In genomic region chr12:65741662-65742480, GRCh38 we compare ENCODE assay signal across 8 cellular contexts.
A peak's percentile ranks its signal among the peaks of the same experiment; 100 is the strongest.
DNase-seq lines count a peak whose midpoint lies in the region; ATAC-seq and TF ChIP-seq lines count a peak whose summit lies in the region.

No MANE protein-coding gene starts in this region.

- WGBS in body of pancreas, 2 donors = 0 to 2% methylated on average over 46 to 81 of the region's 83 CpGs

- TF ChIP-seq CTCF in body of pancreas (IDR thresholded peaks at IDR 0.05) = no peak
- no peak for TF ChIP-seq CTCF in gastrocnemius medialis (IDR thresholded peaks at IDR 0.05 in 4 of 5, conservative IDR thresholded peaks at IDR 0.05 in 1 of 5)

- H3K4me3 ChIP-seq in body of pancreas (peak overlapping the region; percentile 21 to 56), iPS-18c (ENCODE audit: insufficient read depth, low read depth, low read length) (peak overlapping the region; percentile 71), gastrocnemius medialis (peak overlapping the region; percentile 51 to 58 (median 56))

- H3K9me3 ChIP-seq in body of pancreas (no peaks in the 10 kb centered on the region), iPS-18c (ENCODE audit: control insufficient read depth, insufficient read depth, low read length) (no peaks in the 10 kb centered on the region), gastrocnemius medialis (no peaks in the 10 kb centered on the region)

- no peaks in the 10 kb centered on the region for H3K36me3 ChIP-seq in body of pancreas (replicated peaks in 1 of 2; ENCODE audit: insufficient read depth in 1 of 2, low read depth in 2 of 2)
- H3K36me3 ChIP-seq in gastrocnemius medialis = no peaks in the 10 kb centered on the region

- DNase-seq in NOMO-1 treated with DMSO at 0.1 percent for 48 hours (lab: John Stamatoyannopoulos, UW; ENCODE audit: unreplicated experiment) = peak; percentile 22
- no peak for DNase-seq in NOMO-1 (lab: John Stamatoyannopoulos, UW; ENCODE audit: unreplicated experiment in 2 of 2)
- peak; percentile 50 for DNase-seq in NCI-H82 treated with DMSO at 0.1 percent for 48 hours (lab: John Stamatoyannopoulos, UW; ENCODE audit: unreplicated experiment)
- DNase-seq in body of pancreas = peak in 3 of 4 donors; percentile 15 to 25 (median 18)
- DNase-seq in gastrocnemius medialis = no peak
- no peak for DNase-seq in NCI-H2029 treated with DMSO at 0.1 percent for 48 hours (lab: John Stamatoyannopoulos, UW)
- DNase-seq in NCI-H2227 (lab: John Stamatoyannopoulos, UW; ENCODE audit: unreplicated experiment) = no peak

- ATAC-seq in body of pancreas (peak; percentile 49), gastrocnemius medialis (no peak)

- H3K27me3 ChIP-seq in body of pancreas = peaks cover 0 to 8% of the 10 kb centered on the region in 2 donors
- peaks cover 27 to 55% (median 38%) of the 10 kb centered on the region in 3 donors for H3K27me3 ChIP-seq in gastrocnemius medialis

- H3K27ac ChIP-seq in body of pancreas (no peak overlapping the region), gastrocnemius medialis (no peak overlapping the region)

- TF ChIP-seq POLR2A in body of pancreas (IDR thresholded peaks at IDR 0.05) = no peak
- no peak for TF ChIP-seq POLR2A in gastrocnemius medialis (IDR thresholded peaks at IDR 0.05)

- in situ Hi-C loops in gastrocnemius medialis (cut with MboI; ENCODE audit: low sequenced_read_pairs in 4 of 4) = no loop called here

- H3K4me1 ChIP-seq in body of pancreas (peaks cover 17% of the 10 kb centered on the region), gastrocnemius medialis (peaks cover 0 to 8% of the 10 kb centered on the region in 2 donors)

- intact Hi-C loops in body of pancreas (cut with DNase I) = no loop called here
- intact Hi-C loops in gastrocnemius medialis (cut with DNase I; ENCODE audit: low total_unique reads) = no loop called here

Comparison
In these comparisons a context has a peak if more than half of its experiments do, and no peak if none do; other contexts are left out.
1. DNase-seq: peak in NOMO-1 treated with DMSO at 0.1 percent for 48 hours (single experiment), NCI-H82 treated with DMSO at 0.1 percent for 48 hours (single experiment) and body of pancreas (3 of 4); none in NOMO-1 (0 of 2), gastrocnemius medialis (0 of 2), NCI-H2029 treated with DMSO at 0.1 percent for 48 hours (single experiment) and NCI-H2227 (single experiment).
2. Peak in every context shown above with its lines, with median percentiles within 50 percentile points of each other: H3K4me3 ChIP-seq.